16 cellular contexts compared by ENCODE assay signal in genomic region chr9:20944507-20944906, GRCh38.
"Had no signal": no experiment of that assay in that cellular context is flagged by ENCODE, and none has a peak within 500 bp of the region (broad histone marks: within the 10 kb centered on the region; RNA-seq: fewer than 3 reads in every experiment).

No MANE protein-coding gene starts in this region.

- H3K4me3 ChIP-seq: coronary artery, dorsolateral prefrontal cortex, esophagus muscularis mucosa, gastroesophageal sphincter, heart right ventricle, left lung, lower lobe of right lung had no signal

- H3K4me3 Mint-ChIP-seq: mesothelial cell of epicardium had no signal

- H3K27ac Mint-ChIP-seq: mesothelial cell of epicardium had no signal

- H3K27me3 ChIP-seq: dorsolateral prefrontal cortex, esophagus muscularis mucosa, foreskin keratinocyte, gastroesophageal sphincter, heart right ventricle, left lung had no signal

- H3K9me3 ChIP-seq: esophagus muscularis mucosa, gastroesophageal sphincter, heart right ventricle, left lung, lower lobe of right lung had no signal

- H3K9me3 Mint-ChIP-seq: mesothelial cell of epicardium had no signal

- DNase-seq: dermis blood vessel endothelial cell; effector CD4-positive, alpha-beta T cell; effector memory CD4-positive, alpha-beta T cell; foreskin keratinocyte; heart right ventricle; hippocampal formation; left cardiac atrium; left lung; left ventricle myocardium superior; lower lobe of right lung; mesenchymal stem cell had no signal

- H3K4me1 ChIP-seq: foreskin keratinocyte, lower lobe of right lung had no signal

- ATAC-seq: foreskin keratinocyte, gastroesophageal sphincter, heart right ventricle, left cardiac atrium, left lung, left ventricle myocardium superior, lower lobe of right lung had no signal

- H3K27ac ChIP-seq: coronary artery, esophagus muscularis mucosa, foreskin keratinocyte, gastroesophageal sphincter, heart right ventricle, left lung, lower lobe of right lung had no signal
